Comparison of ENCODE assay signal across 9 cellular contexts in genomic region chr5:56142620-56143431, GRCh38.
DNase-seq lines count a peak whose midpoint lies in the region; ATAC-seq and TF ChIP-seq lines count a peak whose summit lies in the region.
"Had no signal": no experiment of that assay in that cellular context is flagged by ENCODE, and none has a peak within 500 bp of the region (broad histone marks: within the 10 kb centered on the region; RNA-seq: fewer than 3 reads in every experiment).

No MANE protein-coding gene starts in this region.

- H3K36me3 ChIP-seq in KMS-11 (ENCODE audit: insufficient read depth): no peaks in the 10 kb centered on the region
- H3K36me3 ChIP-seq: heart left ventricle had no signal

- H3K27me3 Mint-ChIP-seq in nephron progenitor cell (ENCODE audit: low read depth, poor library complexity): peaks cover 11% of the 10 kb centered on the region

- no peaks in the 10 kb centered on the region for H3K27me3 ChIP-seq in KMS-11 (ENCODE audit: insufficient read depth, low read depth)
- H3K27me3 ChIP-seq: heart left ventricle had no signal

- H3K4me1 Mint-ChIP-seq in nephron progenitor cell: peaks cover 19% of the 10 kb centered on the region

- H3K4me2 ChIP-seq in KMS-11: peak overlapping the region; percentile 81

- H3K27ac Mint-ChIP-seq in nephron progenitor cell: peak overlapping the region; percentile 70

- H3K9me3 Mint-ChIP-seq in nephron progenitor cell: no peaks in the 10 kb centered on the region
- H3K9me3 Mint-ChIP-seq: IgD-negative memory B cell had no signal

- H2AFZ ChIP-seq in KMS-11 (ENCODE audit: low read depth): 0 out of 2 replicates have a peak overlapping the region, but pooled peaks have one; percentile 8

- H3K4me3 Mint-ChIP-seq in nephron progenitor cell: no peak overlapping the region

- DNase-seq in nephron progenitor cell (no peak), retina (no peak), GM19240 (ENCODE audit: insufficient read length, low spot score) (no peak)
- DNase-seq in stimulated activated CD4-positive, alpha-beta T cell treated with anti-CD3 and anti-CD28 coated beads, Interleukin-15, amount 100 ng/mL, for 24 hours: no peak
- DNase-seq: heart left ventricle had no signal

- H3K36me3 Mint-ChIP-seq in nephron progenitor cell (ENCODE audit: low read depth): no peaks in the 10 kb centered on the region

- peak overlapping the region; percentile 44 for H3K4me3 ChIP-seq in KMS-11 (IDR thresholded peaks at IDR 0.05; ENCODE audit: insufficient read depth, low read depth, low read length)
- H3K4me3 ChIP-seq: heart left ventricle had no signal

- peak; percentile 92 for ATAC-seq in GM18907 (IDR thresholded peaks at IDR 0.05; ENCODE audit: unreplicated experiment)
- ATAC-seq in GM21786 (IDR thresholded peaks at IDR 0.05; ENCODE audit: unreplicated experiment): peak; percentile 77
- ATAC-seq: heart left ventricle had no signal

- TF ChIP-seq CTCF in KMS-11 (conservative IDR thresholded peaks at IDR 0.05; ENCODE audit: low read depth, low read length) (no peak), nephron progenitor cell (IDR thresholded peaks at IDR 0.05) (no peak)

- H3K4me1 ChIP-seq in KMS-11 (ENCODE audit: low read depth, poor library complexity, severe bottlenecking): peaks cover 93% of the 10 kb centered on the region

- H4K20me1 ChIP-seq in KMS-11 (ENCODE audit: insufficient read depth): no peaks in the 10 kb centered on the region

- H3K79me2 ChIP-seq in KMS-11 (ENCODE audit: insufficient read depth, low read depth): no peaks in the 10 kb centered on the region

- peak overlapping the region; percentile 64 for H3K9ac ChIP-seq in KMS-11

- H3K27ac ChIP-seq in KMS-11: peak overlapping the region; percentile 96
- H3K27ac ChIP-seq: heart left ventricle had no signal
